Comparison of ENCODE assay signal across 21 cellular contexts in the genomic region with DNA sequence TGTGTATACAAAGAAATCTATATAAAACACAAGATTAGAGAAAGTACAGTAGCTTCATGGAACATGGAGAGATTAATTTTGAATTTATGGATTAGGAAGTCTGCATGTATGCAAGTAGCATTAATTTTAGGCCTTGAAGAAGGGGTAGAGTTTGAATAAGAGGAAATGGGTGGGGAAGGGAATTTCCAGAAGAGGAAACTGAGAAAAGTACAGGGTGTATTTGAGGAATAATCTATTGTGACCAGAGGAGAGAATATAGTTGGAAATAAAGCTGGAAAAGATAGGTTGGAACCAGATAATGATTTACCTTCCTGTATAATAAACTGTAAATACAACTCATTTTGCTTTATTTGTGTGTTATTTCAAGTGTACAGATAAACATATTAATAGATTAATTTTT. TPM values are rescaled to one million over a fixed set of nuclear protein-coding genes. Genes with fewer than 3 reads are reported as not detected.
DNase-seq lines count a peak whose midpoint lies in the region; ATAC-seq and TF ChIP-seq lines count a peak whose summit lies in the region.
"Had no signal": no experiment of that assay in that cellular context is flagged by ENCODE, and none has a peak within 500 bp of the region (broad histone marks: within the 10 kb centered on the region; RNA-seq: fewer than 3 reads in every experiment).

No MANE protein-coding gene starts in this region.

- H3K4me3 Mint-ChIP-seq in GM23338 (no peak overlapping the region), nephron progenitor cell (no peak overlapping the region)
- H3K4me3 Mint-ChIP-seq: CD4-positive, alpha-beta memory T cell had no signal

- no peak overlapping the region for H3K4me3 ChIP-seq in GM23338
- H3K4me3 ChIP-seq in foreskin fibroblast (ENCODE audit: low read depth in 1 of 2, low read length in 2 of 2): no peak overlapping the region
- no peak overlapping the region for H3K4me3 ChIP-seq in uterus
- no peak overlapping the region for H3K4me3 ChIP-seq in breast epithelium
- H3K4me3 ChIP-seq: GM23248 had no signal

- TF ChIP-seq CTCF in GM23338 (conservative IDR thresholded peaks at IDR 0.05; ENCODE audit: low read depth in 2 of 2) (no peak), nephron progenitor cell (IDR thresholded peaks at IDR 0.05) (no peak), foreskin fibroblast (IDR thresholded peaks at IDR 0.05; ENCODE audit: low read depth, low read length) (no peak), uterus (IDR thresholded peaks at IDR 0.05) (no peak), breast epithelium (IDR thresholded peaks at IDR 0.05) (no peak)

- H3K36me3 ChIP-seq in GM23338 (ENCODE audit: insufficient read depth) (no peaks in the 10 kb centered on the region), uterus (no peaks in the 10 kb centered on the region), breast epithelium (no peaks in the 10 kb centered on the region)

- H3F3A ChIP-seq in GM23338 (replicated peaks; ENCODE audit: low read depth): no peaks in the 10 kb centered on the region

- H3K9me3 Mint-ChIP-seq in GM23338 (no peaks in the 10 kb centered on the region), nephron progenitor cell (no peaks in the 10 kb centered on the region)
- H3K9me3 Mint-ChIP-seq: CD4-positive, alpha-beta memory T cell had no signal

- intact Hi-C loops in uterus (cut with DNase I; ENCODE audit: low total_unique reads) (no loop called here), breast epithelium (cut with DNase I; ENCODE audit: low total_unique reads) (no loop called here)

- no peaks in the 10 kb centered on the region for H4K20me1 ChIP-seq in GM23338 (replicated peaks; ENCODE audit: insufficient read depth)

- H3K27ac ChIP-seq in GM23338 (ENCODE audit: low read depth) (no peak overlapping the region), uterus (peak overlapping the region in 1 of 2 donors; percentile 19), breast epithelium (no peak overlapping the region)
- H3K27ac ChIP-seq: GM23248, RWPE1 had no signal

- peaks cover 4% of the 10 kb centered on the region for H3K27me3 Mint-ChIP-seq in GM23338 (ENCODE audit: insufficient read depth, low read depth, poor library complexity)
- no peaks in the 10 kb centered on the region for H3K27me3 Mint-ChIP-seq in nephron progenitor cell (ENCODE audit: low read depth, poor library complexity)
- H3K27me3 Mint-ChIP-seq: CD4-positive, alpha-beta memory T cell had no signal

- peaks cover 4% of the 10 kb centered on the region; the same call in 1 of the 3 replicates for H3K36me3 Mint-ChIP-seq in GM23338 (ENCODE audit: low read depth)
- peaks cover 27% of the 10 kb centered on the region for H3K36me3 Mint-ChIP-seq in nephron progenitor cell (ENCODE audit: low read depth)

- no peaks in the 10 kb centered on the region for H3K9me2 ChIP-seq in GM23338 (ENCODE audit: insufficient read depth)

- H3K4me1 ChIP-seq in GM23338 (ENCODE audit: insufficient read depth): peaks cover 14% of the 10 kb centered on the region
- no peaks in the 10 kb centered on the region for H3K4me1 ChIP-seq in uterus
- H3K4me1 ChIP-seq in breast epithelium: no peaks in the 10 kb centered on the region
- H3K4me1 ChIP-seq: Caco-2 had no signal

- H3K27ac Mint-ChIP-seq in GM23338 (peak overlapping the region; percentile 30), nephron progenitor cell (peak overlapping the region; percentile 12)

- H3K9me3 ChIP-seq in uterus (no peaks in the 10 kb centered on the region), breast epithelium (no peaks in the 10 kb centered on the region)
- H3K9me3 ChIP-seq: Caco-2 had no signal

- peaks cover 21% of the 10 kb centered on the region for H3K4me1 Mint-ChIP-seq in GM23338
- no peaks in the 10 kb centered on the region for H3K4me1 Mint-ChIP-seq in nephron progenitor cell

- DNase-seq in CD1c-positive myeloid dendritic cell (ENCODE audit: extremely low spot score) (peak; percentile 17), GM23338 (ENCODE audit: low spot score) (no peak), dermis blood vessel endothelial cell (peak; percentile 37), nephron progenitor cell (no peak), foreskin fibroblast (no peak), uterus (no peak), breast epithelium (ENCODE audit: low spot score in 2 of 2) (no peak), iPS-NIHi7 (ENCODE audit: extremely low spot score) (no peak)
- DNase-seq: Caco-2; CD4-positive, alpha-beta memory T cell; DND-41; GM23248; HCEC 1CT; KG1; NCI-H1092; NCI-H146; NCI-H2029; NCI-H2227 treated with DMSO at 0.1 percent for 48 hours; NCI-H510A; SHP77 treated with DMSO at 0.1 percent for 48 hours had no signal

- no peak for ATAC-seq in GM23338

- no peak overlapping the region for H3K4me2 ChIP-seq in GM23338

- H3K27me3 ChIP-seq in GM23338 (ENCODE audit: insufficient read depth) (no peaks in the 10 kb centered on the region), uterus (no peaks in the 10 kb centered on the region), breast epithelium (no peaks in the 10 kb centered on the region)

- no peaks in the 10 kb centered on the region for H3K79me2 ChIP-seq in GM23338 (replicated peaks; ENCODE audit: insufficient read depth)

- no peak overlapping the region for H2AFZ ChIP-seq in GM23338
- H2AFZ ChIP-seq: GM23248 had no signal

- TF ChIP-seq POLR2A in uterus (IDR thresholded peaks at IDR 0.05) (no peak), breast epithelium (IDR thresholded peaks at IDR 0.05) (no peak)

TF ChIP-seq in GM23338, 12 proteins besides CTCF, POLR2A, EP300 and RAD21 (continues in another document):
- no peak for TF ChIP-seq CREB1 (CRISPR knock-in tag; IDR thresholded peaks at IDR 0.05; ENCODE audit: low read depth)
- no peak for TF ChIP-seq NANOG (IDR thresholded peaks at IDR 0.05; ENCODE audit: borderline replicate concordance)
- TF ChIP-seq, protein P1, sequence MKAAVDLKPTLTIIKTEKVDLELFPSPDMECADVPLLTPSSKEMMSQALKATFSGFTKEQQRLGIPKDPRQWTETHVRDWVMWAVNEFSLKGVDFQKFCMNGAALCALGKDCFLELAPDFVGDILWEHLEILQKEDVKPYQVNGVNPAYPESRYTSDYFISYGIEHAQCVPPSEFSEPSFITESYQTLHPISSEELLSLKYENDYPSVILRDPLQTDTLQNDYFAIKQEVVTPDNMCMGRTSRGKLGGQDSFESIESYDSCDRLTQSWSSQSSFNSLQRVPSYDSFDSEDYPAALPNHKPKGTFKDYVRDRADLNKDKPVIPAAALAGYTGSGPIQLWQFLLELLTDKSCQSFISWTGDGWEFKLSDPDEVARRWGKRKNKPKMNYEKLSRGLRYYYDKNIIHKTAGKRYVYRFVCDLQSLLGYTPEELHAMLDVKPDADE (IDR thresholded peaks at IDR 0.05): no peak
- TF ChIP-seq JUNB (IDR thresholded peaks at IDR 0.05; ENCODE audit: unreplicated experiment): no peak
- no peak for TF ChIP-seq STAT1 (IDR thresholded peaks at IDR 0.05; ENCODE audit: unreplicated experiment)
- TF ChIP-seq, protein P2, sequence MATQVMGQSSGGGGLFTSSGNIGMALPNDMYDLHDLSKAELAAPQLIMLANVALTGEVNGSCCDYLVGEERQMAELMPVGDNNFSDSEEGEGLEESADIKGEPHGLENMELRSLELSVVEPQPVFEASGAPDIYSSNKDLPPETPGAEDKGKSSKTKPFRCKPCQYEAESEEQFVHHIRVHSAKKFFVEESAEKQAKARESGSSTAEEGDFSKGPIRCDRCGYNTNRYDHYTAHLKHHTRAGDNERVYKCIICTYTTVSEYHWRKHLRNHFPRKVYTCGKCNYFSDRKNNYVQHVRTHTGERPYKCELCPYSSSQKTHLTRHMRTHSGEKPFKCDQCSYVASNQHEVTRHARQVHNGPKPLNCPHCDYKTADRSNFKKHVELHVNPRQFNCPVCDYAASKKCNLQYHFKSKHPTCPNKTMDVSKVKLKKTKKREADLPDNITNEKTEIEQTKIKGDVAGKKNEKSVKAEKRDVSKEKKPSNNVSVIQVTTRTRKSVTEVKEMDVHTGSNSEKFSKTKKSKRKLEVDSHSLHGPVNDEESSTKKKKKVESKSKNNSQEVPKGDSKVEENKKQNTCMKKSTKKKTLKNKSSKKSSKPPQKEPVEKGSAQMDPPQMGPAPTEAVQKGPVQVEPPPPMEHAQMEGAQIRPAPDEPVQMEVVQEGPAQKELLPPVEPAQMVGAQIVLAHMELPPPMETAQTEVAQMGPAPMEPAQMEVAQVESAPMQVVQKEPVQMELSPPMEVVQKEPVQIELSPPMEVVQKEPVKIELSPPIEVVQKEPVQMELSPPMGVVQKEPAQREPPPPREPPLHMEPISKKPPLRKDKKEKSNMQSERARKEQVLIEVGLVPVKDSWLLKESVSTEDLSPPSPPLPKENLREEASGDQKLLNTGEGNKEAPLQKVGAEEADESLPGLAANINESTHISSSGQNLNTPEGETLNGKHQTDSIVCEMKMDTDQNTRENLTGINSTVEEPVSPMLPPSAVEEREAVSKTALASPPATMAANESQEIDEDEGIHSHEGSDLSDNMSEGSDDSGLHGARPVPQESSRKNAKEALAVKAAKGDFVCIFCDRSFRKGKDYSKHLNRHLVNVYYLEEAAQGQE (IDR thresholded peaks at IDR 0.05; ENCODE audit: unreplicated experiment): no peak
- TF ChIP-seq POLR2AphosphoS5 (IDR thresholded peaks at IDR 0.05; ENCODE audit: low read depth): no peak
- no peak for TF ChIP-seq ZNF114 (CRISPR knock-in tag; IDR thresholded peaks at IDR 0.05)

RNA-seq across cellular contexts. Expression of a gene that starts 53.6 kb away (rescaled TPM):
- total RNA-seq in GM23338 (2014; rRNA removed; shearing (Covaris generic)): 27.7 and 31.4 TPM in 2 replicates
- polyA plus RNA-seq in GM23338 (2016; fragmentation: Nextera tagmentation; extraction: Ambion mirVana): 94.2 and 115 TPM in 2 replicates
- 9.7 and 16.3 TPM in 2 replicates for total RNA-seq in dermis blood vessel endothelial cell
- 10 to 100 TPM in 3 of 4 donors, 1 to 10 TPM in 1; 7.6 to 28.2 (median 24.2) TPM for total RNA-seq in uterus
- total RNA-seq in breast epithelium: 10 to 100 TPM; 10.6 to 19.9 (median 18.0) TPM

RNA-seq across cellular contexts. Expression of a gene that starts 53.8 kb away (rescaled TPM):
- total RNA-seq in GM23338 (2014; rRNA removed; shearing (Covaris generic)): 16.7 and 16.8 TPM in 2 replicates
- polyA plus RNA-seq in GM23338 (2016; fragmentation: Nextera tagmentation; extraction: Ambion mirVana): 137 and 146 TPM in 2 replicates
- 12.1 and 13.4 TPM in 2 replicates for total RNA-seq in dermis blood vessel endothelial cell
- total RNA-seq in uterus: 10 to 100 TPM in 3 of 4 donors, 1 to 10 TPM in 1; 3.6 to 28.4 (median 18.0) TPM
- 10 to 100 TPM in 1 of 3 donors, 1 to 10 TPM in 2; 6.6 to 13.0 (median 8.9) TPM for total RNA-seq in breast epithelium

Comparison
In these comparisons a context has a peak if more than half of its experiments do, and no peak if none do; other contexts are left out.
1. DNase-seq: peak in CD1c-positive myeloid dendritic cell (single experiment) and dermis blood vessel endothelial cell (single experiment); none in GM23338 (single experiment), nephron progenitor cell (single experiment), foreskin fibroblast (0 of 2), uterus (0 of 2), breast epithelium (0 of 2) and iPS-NIHi7 (single experiment).